In genomic region chr2:198657520-198658121, GRCh38 we compare ENCODE assay signal across 9 cellular contexts.
DNase-seq lines count a peak whose midpoint lies in the region; ATAC-seq and TF ChIP-seq lines count a peak whose summit lies in the region.
"Had no signal": no experiment of that assay in that cellular context is flagged by ENCODE, and none has a peak within 500 bp of the region (broad histone marks: within the 10 kb centered on the region; RNA-seq: fewer than 3 reads in every experiment).

No MANE protein-coding gene starts in this region.

- no peak overlapping the region for H3K27ac ChIP-seq in effector memory CD4-positive, alpha-beta T cell (ENCODE audit: insufficient read depth, low read length, poor library complexity, severe bottlenecking)

- H3K9me3 Mint-ChIP-seq in progenitor cell of endocrine pancreas (ENCODE audit: low read depth), result no peaks in the 10 kb centered on the region

- H3K36me3 Mint-ChIP-seq in progenitor cell of endocrine pancreas (ENCODE audit: insufficient read depth), result no peaks in the 10 kb centered on the region
- H3K36me3 Mint-ChIP-seq: CD4-positive, alpha-beta memory T cell had no signal

- no peak overlapping the region for H3K4me3 ChIP-seq in cardiac fibroblast (replicated peaks in 1 of 2; ENCODE audit: low read depth in 2 of 2, low read length in 2 of 2)
- no peak overlapping the region for H3K4me3 ChIP-seq in effector memory CD4-positive, alpha-beta T cell (ENCODE audit: insufficient read depth, low read depth, low read length, poor library complexity, severe bottlenecking)

- no peaks in the 10 kb centered on the region for H3K27me3 ChIP-seq in effector memory CD4-positive, alpha-beta T cell (replicated peaks; ENCODE audit: control insufficient read depth, insufficient read depth, low read length, poor library complexity, severe bottlenecking)

- peaks cover 5% of the 10 kb centered on the region for H3K27me3 Mint-ChIP-seq in progenitor cell of endocrine pancreas
- H3K27me3 Mint-ChIP-seq: CD4-positive, alpha-beta memory T cell had no signal

- H3K4me1 ChIP-seq in effector memory CD4-positive, alpha-beta T cell (ENCODE audit: control insufficient read depth, insufficient read depth, low read length, poor library complexity, severe bottlenecking), result no peaks in the 10 kb centered on the region

- H3K4me1 Mint-ChIP-seq in progenitor cell of endocrine pancreas (ENCODE audit: low read depth), result no peaks in the 10 kb centered on the region
- H3K4me1 Mint-ChIP-seq: CD4-positive, alpha-beta memory T cell had no signal

- DNase-seq in NCI-H2171 treated with DMSO at 0.1 percent for 48 hours (lab: John Stamatoyannopoulos, UW) (peak; percentile 9), NCI-H2171 (lab: John Stamatoyannopoulos, UW) (no peak), NCI-H1694 (lab: John Stamatoyannopoulos, UW) (peak; percentile 46), cardiac fibroblast (ENCODE audit: low read depth in 2 of 2) (peak; percentile 5 to 32), progenitor cell of endocrine pancreas (ENCODE audit: low spot score, unreplicated experiment) (peak; percentile 15), GM19240 (ENCODE audit: insufficient read length, low spot score) (no peak)
- DNase-seq in effector memory CD4-positive, alpha-beta T cell, result no peak
- DNase-seq: CD4-positive, alpha-beta memory T cell had no signal

- H3K27ac Mint-ChIP-seq in progenitor cell of endocrine pancreas, result no peak overlapping the region
- H3K27ac Mint-ChIP-seq: CD4-positive, alpha-beta memory T cell had no signal

- ATAC-seq in GM21367 (IDR thresholded peaks at IDR 0.05; ENCODE audit: unreplicated experiment), result no peak

- H3K36me3 ChIP-seq in effector memory CD4-positive, alpha-beta T cell (ENCODE audit: control insufficient read depth, insufficient read depth, low read length), result no peaks in the 10 kb centered on the region

- peak; percentile 39 for TF ChIP-seq CTCF in cardiac fibroblast (IDR thresholded peaks at IDR 0.05; ENCODE audit: low read depth, low read length)
- peak; percentile 76 for TF ChIP-seq CTCF in progenitor cell of endocrine pancreas (IDR thresholded peaks at IDR 0.05; ENCODE audit: unreplicated experiment)

- H3K4me3 Mint-ChIP-seq in progenitor cell of endocrine pancreas (ENCODE audit: low read depth), result no peak overlapping the region
- H3K4me3 Mint-ChIP-seq: CD4-positive, alpha-beta memory T cell had no signal

- no peaks in the 10 kb centered on the region for H3K9me3 ChIP-seq in effector memory CD4-positive, alpha-beta T cell (ENCODE audit: control insufficient read depth, low read length)

Comparison
In these comparisons a context has a peak if more than half of its experiments do, and no peak if none do; other contexts are left out.
1. DNase-seq: peak in NCI-H2171 treated with DMSO at 0.1 percent for 48 hours (single experiment), NCI-H1694 (single experiment), cardiac fibroblast (2 of 2) and progenitor cell of endocrine pancreas (single experiment); none in NCI-H2171 (single experiment), GM19240 (single experiment) and effector memory CD4-positive, alpha-beta T cell (0 of 3).